25 cellular contexts compared by ENCODE assay signal in genomic region chr1:51224255-51224654, GRCh38. TPM values are rescaled to one million over a fixed set of nuclear protein-coding genes. Genes with fewer than 3 reads are reported as not detected.
DNase-seq lines count a peak whose midpoint lies in the region; ATAC-seq, FAIRE-seq and TF ChIP-seq lines count a peak whose summit lies in the region.
"Had no signal": no experiment of that assay in that cellular context is flagged by ENCODE, and none has a peak within 500 bp of the region (broad histone marks: within the 10 kb centered on the region; RNA-seq: fewer than 3 reads in every experiment).

No MANE protein-coding gene starts in this region.

- H3K27ac ChIP-seq in HEK293 (ENCODE audit: extremely low read depth, low read depth, low read length) (no peak overlapping the region), GM12878 (ENCODE audit: control insufficient read depth, insufficient read depth) (no peak overlapping the region), endothelial cell of umbilical vein (ENCODE audit: insufficient read depth, low read depth, low read length) (no peak overlapping the region)
- H3K27ac ChIP-seq: BLaER1 had no signal

- no peak for TF ChIP-seq EP300 in GM12878 (IDR thresholded peaks at IDR 0.05; ENCODE audit: borderline replicate concordance in 1 of 2, control insufficient read depth in 1 of 2, low read depth in 2 of 2, low read length in 2 of 2)

- H2AFZ ChIP-seq in GM12878 (ENCODE audit: control insufficient read depth, low read depth, low read length): no peak overlapping the region
- H2AFZ ChIP-seq in endothelial cell of umbilical vein (ENCODE audit: low read depth, low read length): no peak overlapping the region

- H4K20me1 ChIP-seq in GM12878 (ENCODE audit: control insufficient read depth, insufficient read depth) (no peaks in the 10 kb centered on the region), endothelial cell of umbilical vein (replicated peaks; ENCODE audit: control insufficient read depth, extremely low read depth, insufficient read depth, low read length) (no peaks in the 10 kb centered on the region)
- H4K20me1 ChIP-seq: BLaER1 had no signal

- ATAC-seq in GM12878 (no peak), GM19328 (IDR thresholded peaks at IDR 0.05; ENCODE audit: unreplicated experiment) (no peak), HG03378 (IDR thresholded peaks at IDR 0.05; ENCODE audit: unreplicated experiment) (no peak)

- H3K9me3 ChIP-seq in HEK293 (ENCODE audit: control insufficient read depth, insufficient read depth, low read depth, low read length) (no peaks in the 10 kb centered on the region), GM12878 (replicated peaks; ENCODE audit: control insufficient read depth, insufficient read depth, low read length) (no peaks in the 10 kb centered on the region; the same call in 2 of the 3 replicates), endothelial cell of umbilical vein (replicated peaks; ENCODE audit: control insufficient read depth, insufficient read depth, low read length) (no peaks in the 10 kb centered on the region)
- H3K9me3 ChIP-seq: BE2C, BLaER1 had no signal

- H3K79me2 ChIP-seq in GM12878 (ENCODE audit: control insufficient read depth, insufficient read depth, low read length): no peaks in the 10 kb centered on the region
- no peaks in the 10 kb centered on the region for H3K79me2 ChIP-seq in endothelial cell of umbilical vein (ENCODE audit: control insufficient read depth, insufficient read depth, low read length)

- no peak overlapping the region for H3K9ac ChIP-seq in GM12878 (ENCODE audit: control insufficient read depth, insufficient read depth, low read length)
- H3K9ac ChIP-seq in endothelial cell of umbilical vein (replicated peaks; ENCODE audit: extremely low read depth, insufficient read depth, low read length): no peak overlapping the region
- H3K9ac ChIP-seq: BLaER1 had no signal

- 53% methylated on average over 6 of the region's 6 CpGs for WGBS in GM12878 (ENCODE audit: insufficient coverage, insufficient replicate concordance, low lambda C conversion rate, missing lambda C conversion rate)

- DNase-seq in GM12878 (ENCODE audit: low read depth, low spot score) (no peak), endothelial cell of umbilical vein (ENCODE audit: low read depth, low spot score) (no peak), cerebellar nuclear complex (lab: John Stamatoyannopoulos, UW) (no peak)
- DNase-seq: 8988T; ACHN; BE2C; C1 segment of cervical spinal cord; CD4-positive, alpha-beta memory T cell; CD4-positive, CD25-positive, alpha-beta regulatory T cell; CD8-positive, alpha-beta memory T cell; COR-L47; DMS 273 treated with DMSO at 0.1 percent for 48 hours; DMS153; DMS53; DMS79; DND-41; EL; GDM1 had no signal

- CTCF ChIA-PET in HEK293 (lab: Yijun Ruan, JAX) (interaction anchor here (0.6 to 1.2 kb wide), 3 partner anchors 32 to 198 kb away, joined by 3 read pairs; no protein-coding TSS in a partner anchor), GM12878 (lab: Yijun Ruan, JAX) (interaction anchor here (1.0 kb wide), 1 partner anchor 10 kb away, joined by 4 read pairs; no protein-coding TSS in a partner anchor), endothelial cell of umbilical vein (lab: Charles Lee) (no interaction called here)

- H3K4me1 ChIP-seq in HEK293 (ENCODE audit: control insufficient read depth, insufficient read depth, low read length) (no peaks in the 10 kb centered on the region), GM12878 (ENCODE audit: control insufficient read depth, insufficient read depth, low read length) (no peaks in the 10 kb centered on the region), endothelial cell of umbilical vein (ENCODE audit: control insufficient read depth, extremely low read depth, insufficient read depth, low read length) (no peaks in the 10 kb centered on the region)
- H3K4me1 ChIP-seq: BE2C, BLaER1 had no signal

- POLR2A ChIA-PET in HEK293 (lab: Yijun Ruan, JAX) (no interaction called here), GM12878 (lab: Charles Lee) (no interaction called here), endothelial cell of umbilical vein (lab: Charles Lee) (no interaction called here)

- H3K4me2 ChIP-seq in GM12878 (ENCODE audit: control insufficient read depth, insufficient read depth) (no peak overlapping the region), endothelial cell of umbilical vein (ENCODE audit: insufficient read depth, low read length) (no peak overlapping the region)
- H3K4me2 ChIP-seq: BLaER1 had no signal

- RAD21 ChIA-PET in GM12878 (lab: Charles Lee; ENCODE audit: unreplicated experiment): interaction anchor here (1.1 kb wide), 1 partner anchor 33 kb away, joined by 5 read pairs; no protein-coding TSS in a partner anchor

- TF ChIP-seq POLR2A in GM12878 (IDR thresholded peaks at IDR 0.05; ENCODE audit: low read depth, low read length) (no peak), endothelial cell of umbilical vein (IDR thresholded peaks at IDR 0.05; ENCODE audit: low read depth, low read length) (no peak)

- SMC1A ChIA-PET in GM12878 (lab: Charles Lee; ENCODE audit: uncharacterized antibody, unreplicated experiment): interaction anchor here (1.1 to 1.3 kb wide), 3 partner anchors 10 to 63 kb away, joined by 3 to 4 read pairs (median 3); no protein-coding TSS in a partner anchor

- in situ Hi-C loops in GM12878 (cut with MboI): no loop called here

- dilution Hi-C loops in endothelial cell of umbilical vein (cut with MboI; ENCODE audit: extremely low pct_ligation_motif_present, low sequenced_read_pairs): no loop called here

- intact Hi-C loops in GM12878 (cut with micrococcal nuclease; ENCODE audit: unreplicated experiment) (no loop called here), endothelial cell of umbilical vein (cut with micrococcal nuclease) (no loop called here)

- TF ChIP-seq RAD21 in GM12878 (IDR thresholded peaks at IDR 0.05; ENCODE audit: insufficient read depth, low read depth, low read length): no peak

- TF ChIP-seq CTCF in HEK293 (tag by site-specific recombination; IDR thresholded peaks at IDR 0.05): no peak
- no peak for TF ChIP-seq CTCF in GM12878 (IDR thresholded peaks at IDR 0.05 in 2 of 3, conservative IDR thresholded peaks at IDR 0.05 in 1 of 3; ENCODE audit: control insufficient read depth in 2 of 3, extremely low read depth in 1 of 3, insufficient read depth in 1 of 3, low read depth in 3 of 3, low read length in 3 of 3)
- TF ChIP-seq CTCF in endothelial cell of umbilical vein (IDR thresholded peaks at IDR 0.05; ENCODE audit: extremely low read depth in 1 of 2, insufficient read depth in 1 of 2, low read depth in 1 of 2, low read length in 2 of 2): no peak

- BruUV-seq in GM12878 (replicated peaks; lab: Mats Ljungman, UMichigan) (no TSS peak), endothelial cell of umbilical vein (replicated peaks; lab: Mats Ljungman, UMichigan) (no TSS peak)

- H3K27me3 ChIP-seq in GM12878 (replicated peaks in 1 of 2; ENCODE audit: control insufficient read depth in 2 of 2, insufficient read depth in 2 of 2, low read length in 1 of 2) (no peaks in the 10 kb centered on the region), endothelial cell of umbilical vein (ENCODE audit: control insufficient read depth in 2 of 2, insufficient read depth in 2 of 2, low read length in 2 of 2) (no peaks in the 10 kb centered on the region)
- H3K27me3 ChIP-seq: BE2C, BLaER1 had no signal

- FAIRE-seq in GM12878 (lab: Jason Lieb, UNC) (peak; percentile 41), endothelial cell of umbilical vein (lab: Jason Lieb, UNC) (peak; percentile 74)
- FAIRE-seq: A204.1, GM12891, GM19239 had no signal

- H3K4me3 ChIP-seq in HEK293 (ENCODE audit: low read depth, low read length): no peak overlapping the region
- no peak overlapping the region for H3K4me3 ChIP-seq in GM12878
- H3K4me3 ChIP-seq in endothelial cell of umbilical vein (replicated peaks in 1 of 3; ENCODE audit: insufficient read depth in 1 of 3, low read depth in 1 of 3, low read length in 3 of 3): no peak overlapping the region
- H3K4me3 ChIP-seq: BLaER1 had no signal

- no peaks in the 10 kb centered on the region for H3K9me1 ChIP-seq in endothelial cell of umbilical vein (replicated peaks; ENCODE audit: control insufficient read depth, extremely low read depth, insufficient read depth, low read length)

- H3K36me3 ChIP-seq in HEK293 (ENCODE audit: control insufficient read depth in 2 of 2, insufficient read depth in 1 of 2, low read length in 2 of 2) (no peaks in the 10 kb centered on the region), GM12878 (ENCODE audit: control insufficient read depth in 2 of 2, insufficient read depth in 2 of 2, low read length in 1 of 2) (no peaks in the 10 kb centered on the region), endothelial cell of umbilical vein (ENCODE audit: control insufficient read depth in 2 of 2, extremely low read depth in 1 of 2, insufficient read depth in 2 of 2, low read length in 2 of 2) (no peaks in the 10 kb centered on the region)
- H3K36me3 ChIP-seq: BE2C, BLaER1 had no signal

TF ChIP-seq in GM12878, 131 proteins besides CTCF, POLR2A, EP300 and RAD21 (continues in another document):
- TF ChIP-seq SMARCA5 (IDR thresholded peaks at IDR 0.05): no peak

RNA-seq across cellular contexts. Expression of gene RNF11, which starts 11.8 kb away (rescaled TPM):
- 17.8 and 18.0 TPM in 2 replicates for total RNA-seq in GM12878 (2013; cell fraction: nucleolus; rRNA removed)
- total RNA-seq in GM12878 (2014; rRNA removed) (36.6 and 42.0 TPM in 2 replicates), GM12878 (2014; rRNA removed; fragmentation: Illumina TruSeq; extraction: Trizol) (34.9 and 35.4 TPM in 2 replicates), GM12878 (2021) (29.8 and 32.1 TPM in 2 replicates), endothelial cell of umbilical vein (82.9 and 94.4 TPM in 2 replicates)
- polyA plus RNA-seq in GM12878 (2011; ENCODE audit: low read depth): 17.2 TPM
- polyA plus RNA-seq in GM12878 (2011; rRNA removed) (37.5 and 44.2 TPM in 2 replicates), GM12878 (2014; fragmentation: Illumina TruSeq; extraction: Trizol) (40.1 and 43.6 TPM in 2 replicates), GM12878 (2014; fragmentation: Nextera tagmentation; extraction: Ambion mirVana) (10 to 100 TPM in 1 of 2 experiments, 1 to 10 TPM in 1; 9.5 to 14.5 TPM), GM12878 (2014; rRNA removed) (34.9 and 35.2 TPM in 2 replicates), GM12878 (2016; fragmentation: Nextera tagmentation; extraction: Ambion mirVana) (10 to 100 TPM; 22.1 to 22.8 TPM), endothelial cell of umbilical vein (75.2 and 96.3 TPM in 2 replicates)
- polyA plus RNA-seq in GM12878 (2011; cell fraction: cytosol; rRNA removed): 16.2 and 25.1 TPM in 2 replicates
- polyA plus RNA-seq in GM12878 (2011; cell fraction: nucleus; rRNA removed): 10.8 and 11.7 TPM in 2 replicates
- polyA plus RNA-seq in GM12878 (2012): 24.6 and 27.9 TPM in 2 replicates
- 56.9 and 59.0 TPM in 2 replicates for polyA minus RNA-seq in GM12878 (2011; rRNA and poly(A)+ RNA removed)
- polyA minus RNA-seq in GM12878 (2011; cell fraction: cytosol; rRNA and poly(A)+ RNA removed): 12.0 and 18.6 TPM in 2 replicates
- polyA minus RNA-seq in GM12878 (2011; cell fraction: nucleus; rRNA and poly(A)+ RNA removed): 3.4 and 5.3 TPM in 2 replicates
- polyA plus RNA-seq in endothelial cell of umbilical vein (2011; cell fraction: cytosol; rRNA removed): 80.1 and 86.4 TPM in 2 replicates
- 35.0 and 38.1 TPM in 2 replicates for polyA plus RNA-seq in endothelial cell of umbilical vein (2011; cell fraction: nucleus; rRNA removed)
- 86.3 and 120 TPM in 2 replicates for polyA plus RNA-seq in endothelial cell of umbilical vein (2012)
- polyA minus RNA-seq in endothelial cell of umbilical vein: 220 and 243 TPM in 2 replicates
- 26.2 TPM for polyA minus RNA-seq in endothelial cell of umbilical vein (2011; cell fraction: cytosol; rRNA and poly(A)+ RNA removed)
- polyA minus RNA-seq in endothelial cell of umbilical vein (2011; cell fraction: nucleus; rRNA and poly(A)+ RNA removed): 31.8 and 44.9 TPM in 2 replicates
